23 cellular contexts compared by ENCODE assay signal in the genomic region with DNA sequence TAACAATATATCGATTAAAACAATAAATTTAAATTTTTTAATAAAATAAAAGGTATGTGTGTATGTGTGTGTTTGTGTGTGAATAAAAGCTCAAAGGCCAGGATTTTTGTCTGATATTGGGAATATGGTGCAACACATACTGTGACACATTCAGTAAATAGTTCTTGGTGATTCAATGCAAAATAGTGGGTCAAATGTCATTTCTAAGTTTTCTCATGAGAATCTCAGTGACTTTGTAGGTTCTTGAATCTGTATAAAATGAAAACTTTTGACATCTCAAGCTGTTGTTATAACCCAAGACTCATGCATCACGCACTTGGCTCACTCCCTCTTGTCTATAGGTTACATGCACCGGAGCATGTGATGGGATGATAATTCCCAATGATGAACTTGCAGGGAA. TPM values are rescaled to one million over a fixed set of nuclear protein-coding genes. Genes with fewer than 3 reads are reported as not detected.
"Had no signal": no experiment of that assay in that cellular context is flagged by ENCODE, and none has a peak within 500 bp of the region (broad histone marks: within the 10 kb centered on the region; RNA-seq: fewer than 3 reads in every experiment).

No MANE protein-coding gene starts in this region.

- H3K9me3 ChIP-seq: SJSA1, SK-N-SH had no signal

- H3K36me3 ChIP-seq: SJSA1 had no signal

- H3K4me3 ChIP-seq: SJSA1 had no signal

- H3K4me2 ChIP-seq: KMS-11, SK-N-SH had no signal

- H3K4me1 ChIP-seq: SJSA1 had no signal

- ATAC-seq: activated CD8-positive, alpha-beta T cell treated with anti-CD3 and anti-CD28 coated beads for 36 hours; Panc1 had no signal

- H3K27ac ChIP-seq: KMS-11, SJSA1 had no signal

- H3K9ac ChIP-seq: KMS-11, SK-N-SH had no signal

- H3K27me3 ChIP-seq: SJSA1 had no signal

- DNase-seq: activated CD4-positive, alpha-beta T cell treated with anti-CD3 and anti-CD28 coated beads, Interleukin-2, amount 10 ng/mL, durations not matched to agents 24 days and 14 days; activated CD4-positive, alpha-beta T cell treated with anti-CD3 and anti-CD28 coated beads, Interleukin-2, amount 50 U/mL, for 4 hours; activated CD8-positive, alpha-beta T cell treated with anti-CD3 and anti-CD28 coated beads for 36 hours; activated gamma-delta T cell; activated naive CD4-positive, alpha-beta T cell treated with Interleukin-2 at 50 U/mL for 16 hours; activated naive CD8-positive, alpha-beta T cell treated with anti-CD3 and anti-CD28 coated beads, Interleukin-2, amount 10 ng/mL, durations not matched to agents 7 days and 5 days; activated T-cell treated with anti-CD3 and anti-CD28 coated beads, Interleukin-2, amount 50 U/mL, for 1 hour; amniotic stem cell; aorta; NCI-H1105; NCI-H1436; NCI-H1694; NCI-H1930; NCI-H2081 treated with DMSO at 0.1 percent for 48 hours; NCI-H345; NCI-H524 treated with DMSO at 0.1 percent for 48 hours; NK-92 treated with Interleukin-12 subunit alpha and Interleukin-12 subunit beta, amount 100 ng/mL, for 24 hours; SHP77 treated with DMSO at 0.1 percent for 48 hours; SK-N-SH had no signal

RNA-seq across cellular contexts. Expression of a gene that starts 25.1 kb away (rescaled TPM):
- total RNA-seq: RPMI7951 had no signal
